9 cellular contexts compared by ENCODE assay signal in the genomic region with DNA sequence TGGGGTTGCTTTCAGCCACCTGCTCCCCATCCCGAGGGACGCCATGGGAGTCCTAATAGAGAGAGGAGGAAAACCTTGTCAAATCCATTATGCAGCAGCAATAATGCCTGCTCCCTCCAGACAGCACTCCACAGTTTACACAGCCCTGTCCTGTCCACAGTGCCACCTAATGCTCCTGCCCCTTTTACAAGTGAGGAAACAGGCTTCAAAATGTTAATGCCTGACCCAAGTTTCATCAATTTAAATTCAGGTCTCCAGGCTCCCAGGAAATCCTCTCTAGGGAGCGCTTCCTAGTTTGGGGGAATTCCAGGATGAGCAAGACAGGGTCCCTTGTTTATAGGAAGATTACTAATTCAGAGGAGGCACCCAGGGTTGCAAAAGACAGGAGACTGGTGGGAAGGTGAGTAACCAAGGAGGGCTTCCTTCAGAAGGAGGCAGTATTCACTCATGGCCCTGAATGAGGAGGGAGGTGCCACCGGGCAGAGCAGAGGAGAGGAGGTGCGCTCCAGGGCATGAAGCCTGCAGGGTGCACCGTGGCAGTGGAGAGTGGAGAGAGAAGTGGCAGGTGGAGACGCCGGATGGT. TPM values are rescaled to one million over a fixed set of nuclear protein-coding genes. Genes with fewer than 3 reads are reported as not detected.
DNase-seq lines count a peak whose midpoint lies in the region; ATAC-seq, FAIRE-seq and TF ChIP-seq lines count a peak whose summit lies in the region.
"Had no signal": no experiment of that assay in that cellular context is flagged by ENCODE, and none has a peak within 500 bp of the region (broad histone marks: within the 10 kb centered on the region; RNA-seq: fewer than 3 reads in every experiment).

No MANE protein-coding gene starts in this region.

- H3K4me3 ChIP-seq in A549 (peak overlapping the region; percentile 70; the same call in 2 of the 3 replicates), SK-N-SH (ENCODE audit: low read depth in 2 of 2, low read length in 1 of 2) (peak overlapping the region; percentile 80 to 92), iPS-18c (ENCODE audit: insufficient read depth, low read depth, low read length) (peak overlapping the region; percentile 87; the same call in 1 of the 2 replicates), testis (no peak overlapping the region), WERI-Rb-1 (ENCODE audit: low read depth, low read length) (no peak overlapping the region; the same call in 1 of the 2 replicates), ascending aorta (no peak overlapping the region)

- ATAC-seq in A549 (peak; percentile 38 to 61; a peak in 5 of 6 replicates), GM19324 (IDR thresholded peaks at IDR 0.05; ENCODE audit: low FRiP score, unreplicated experiment) (no peak)
- ATAC-seq: gastrocnemius medialis had no signal

- CTCF ChIA-PET in A549 (lab: Yijun Ruan, JAX): interaction anchor here (0.6 to 3.1 kb wide), 5 partner anchors 11 to 227 kb away, joined by 3 to 11 read pairs (median 5); no protein-coding TSS in a partner anchor
- CTCF ChIA-PET in SK-N-SH (lab: Yijun Ruan, JAX): interaction anchor here (1.9 to 5.8 kb wide), 2 partner anchors 10 to 26 kb away, joined by 6 to 21 read pairs; no protein-coding TSS in a partner anchor

- POLR2A ChIA-PET in A549 (lab: Yijun Ruan, JAX) (no interaction called here), SK-N-SH (lab: Yijun Ruan, JAX) (no interaction called here)

- no peak overlapping the region for H2AFZ ChIP-seq in SK-N-SH (ENCODE audit: low read depth)

- DNase-seq in A549 (ENCODE audit: low read depth in 1 of 2, low spot score in 1 of 2): peak; percentile 52 to 81
- DNase-seq in GM12892 (ENCODE audit: insufficient read length): no peak
- DNase-seq in SK-N-SH: peak; percentile 34
- no peak for DNase-seq in testis
- DNase-seq in WERI-Rb-1: no peak
- no peak for DNase-seq in ascending aorta (ENCODE audit: low spot score in 2 of 2)
- DNase-seq: gastrocnemius medialis had no signal

- TF ChIP-seq EP300 in A549 (IDR thresholded peaks at IDR 0.05) (no peak), SK-N-SH (IDR thresholded peaks at IDR 0.05; ENCODE audit: borderline replicate concordance in 1 of 2, low read depth in 1 of 2, low read length in 1 of 2) (no peak)

- no peaks in the 10 kb centered on the region for H3K9me2 ChIP-seq in SK-N-SH

- peak in 1 of 2 experiments; percentile 4; a peak in 1 of 5 replicates for TF ChIP-seq RAD21 in A549 (conservative IDR thresholded peaks at IDR 0.05 in 1 of 2, IDR thresholded peaks at IDR 0.05 in 1 of 2)
- TF ChIP-seq RAD21 in SK-N-SH (IDR thresholded peaks at IDR 0.05; ENCODE audit: low read length): no peak

- TF ChIP-seq CTCF in A549 (IDR thresholded peaks at IDR 0.05) (0 out of 3 replicates have a peak, but pooled peaks have one; percentile 6), SK-N-SH (IDR thresholded peaks at IDR 0.05) (no peak), testis (IDR thresholded peaks at IDR 0.05) (no peak), WERI-Rb-1 (IDR thresholded peaks at IDR 0.05; ENCODE audit: low read depth, low read length) (no peak), ascending aorta (IDR thresholded peaks at IDR 0.05) (no peak)

- H4K20me1 ChIP-seq in SK-N-SH (ENCODE audit: insufficient read depth): no peaks in the 10 kb centered on the region

- no peaks in the 10 kb centered on the region for H3F3A ChIP-seq in SK-N-SH (replicated peaks; ENCODE audit: insufficient read depth)

- peaks cover 0 to 39% of the 10 kb centered on the region in 2 experiments for H3K36me3 ChIP-seq in SK-N-SH (replicated peaks in 1 of 2; ENCODE audit: control insufficient read depth in 1 of 2, insufficient read depth in 2 of 2, low read length in 1 of 2)
- no peaks in the 10 kb centered on the region for H3K36me3 ChIP-seq in testis (ENCODE audit: low read depth, missing control alignments)
- H3K36me3 ChIP-seq in WERI-Rb-1: peaks cover 61% of the 10 kb centered on the region
- H3K36me3 ChIP-seq in ascending aorta: peaks cover 23 to 27% of the 10 kb centered on the region in 2 donors

- H3K4me1 ChIP-seq in A549 (peaks cover 20% of the 10 kb centered on the region), SK-N-SH (ENCODE audit: control insufficient read depth in 1 of 2, insufficient read depth in 2 of 2, low read depth in 1 of 2, low read length in 1 of 2) (peaks cover 0 to 28% of the 10 kb centered on the region in 2 experiments; a peak in 3 of 4 replicates), testis (peaks cover 15% of the 10 kb centered on the region), ascending aorta (peaks cover 8 to 11% of the 10 kb centered on the region in 2 donors)

- H3K9me3 ChIP-seq in A549 (no peaks in the 10 kb centered on the region), SK-N-SH (no peaks in the 10 kb centered on the region), iPS-18c (ENCODE audit: control insufficient read depth, insufficient read depth, low read length) (peaks cover 2% of the 10 kb centered on the region), testis (no peaks in the 10 kb centered on the region), WERI-Rb-1 (ENCODE audit: severe bottlenecking) (no peaks in the 10 kb centered on the region), ascending aorta (no peaks in the 10 kb centered on the region)
- H3K9me3 ChIP-seq: gastrocnemius medialis had no signal

- peak overlapping the region in 1 of 2 experiments; percentile 97; a peak in 3 of 6 replicates for H3K27ac ChIP-seq in A549
- no peak overlapping the region; a peak in 1 of 4 replicates for H3K27ac ChIP-seq in SK-N-SH (ENCODE audit: low read depth in 2 of 2, low read length in 1 of 2)
- no peak overlapping the region for H3K27ac ChIP-seq in testis
- no peak overlapping the region for H3K27ac ChIP-seq in WERI-Rb-1
- no peak overlapping the region for H3K27ac ChIP-seq in ascending aorta
- H3K27ac ChIP-seq: gastrocnemius medialis had no signal

- FAIRE-seq in A549 (lab: Jason Lieb, UNC): no peak
- FAIRE-seq in GM12892 (lab: Jason Lieb, UNC): peak; percentile 83

- H3K4me2 ChIP-seq in A549: peak overlapping the region; percentile 90
- peak overlapping the region; percentile 99 for H3K4me2 ChIP-seq in SK-N-SH

- H3K9ac ChIP-seq in SK-N-SH: peak overlapping the region; percentile 6; the same call in 1 of the 2 replicates

- H3K79me2 ChIP-seq in SK-N-SH (ENCODE audit: insufficient read depth): no peaks in the 10 kb centered on the region; the same call in 1 of the 2 replicates

- 34% methylated on average over 8 of the region's 8 CpGs for WGBS in A549 (ENCODE audit: missing lambda C conversion rate)
- 42% methylated on average over 7 of the region's 8 CpGs for WGBS in SK-N-SH (ENCODE audit: low lambda C conversion rate)
- 70 to 71% methylated on average over 5 to 8 of the region's 8 CpGs for WGBS in testis, 2 donors

- no peak for TF ChIP-seq POLR2A in A549 (IDR thresholded peaks at IDR 0.05; ENCODE audit: low read length)
- TF ChIP-seq POLR2A in GM12892 (IDR thresholded peaks at IDR 0.05; ENCODE audit: low read depth, low read length): no peak
- no peak for TF ChIP-seq POLR2A in testis (IDR thresholded peaks at IDR 0.05)

- H3K27me3 ChIP-seq in SK-N-SH (ENCODE audit: insufficient read depth): no peaks in the 10 kb centered on the region
- H3K27me3 ChIP-seq in testis: no peaks in the 10 kb centered on the region
- H3K27me3 ChIP-seq in WERI-Rb-1 (ENCODE audit: insufficient read depth, low read depth, severe bottlenecking): no peaks in the 10 kb centered on the region
- H3K27me3 ChIP-seq in ascending aorta: no peaks in the 10 kb centered on the region

- intact Hi-C loops in testis (cut with DNase I; ENCODE audit: low total_unique reads) (no loop called here), ascending aorta (cut with DNase I) (no loop called here)

RNA-seq across cellular contexts. Expression of gene TMEM132A, which starts 1.5 kb away (rescaled TPM):
- polyA plus RNA-seq in A549 (2011; rRNA removed) (18.1 and 19.5 TPM in 2 replicates), A549 (2017; fragmentation: RNase III; extraction: RNeasy Plus Mini Kit Qiagen cat#74134 plus additional on column Dnase treatment) (87.2 to 91.8 TPM (median 88.0 TPM) in 3 replicates), SK-N-SH (2012; rRNA removed) (62.2 and 66.9 TPM in 2 replicates), testis (ENCODE audit: insufficient read depth, low read depth, low replicate concordance) (17.8 TPM)
- 58.4 and 83.2 TPM in 2 replicates for polyA plus RNA-seq in A549 (2012; cell fraction: cytosol; rRNA removed)
- polyA plus RNA-seq in A549 (2012; cell fraction: nucleus; rRNA removed): 368 and 501 TPM in 2 replicates
- polyA minus RNA-seq in A549 (2011; rRNA and poly(A)+ RNA removed): 20.1 and 20.2 TPM in 2 replicates
- 4.3 TPM for polyA plus RNA-seq in GM12892 (2012; ENCODE audit: missing spikeins)
- polyA plus RNA-seq in SK-N-SH (2012; cell fraction: cytosol; rRNA removed): 30.0 and 50.0 TPM in 2 replicates
- polyA plus RNA-seq in SK-N-SH (2012; cell fraction: nucleus; rRNA removed): 225 and 315 TPM in 2 replicates
- total RNA-seq in testis (10 to 100 TPM; 21.7 to 39.0 TPM), ascending aorta (18.9 TPM)

RNA-seq across cellular contexts. Expression of gene TMEM109, which starts 11.8 kb away (rescaled TPM):
- polyA plus RNA-seq in A549 (2011; rRNA removed) (40.9 and 58.0 TPM in 2 replicates), A549 (2017; fragmentation: RNase III; extraction: RNeasy Plus Mini Kit Qiagen cat#74134 plus additional on column Dnase treatment) (88.4 to 93.4 TPM (median 93.0 TPM) in 3 replicates), SK-N-SH (2012; rRNA removed) (38.0 and 52.7 TPM in 2 replicates), testis (ENCODE audit: insufficient read depth, low read depth, low replicate concordance) (59.1 TPM)
- 66.3 and 75.3 TPM in 2 replicates for polyA plus RNA-seq in A549 (2012; cell fraction: cytosol; rRNA removed)
- polyA plus RNA-seq in A549 (2012; cell fraction: nucleus; rRNA removed): 76.5 and 78.4 TPM in 2 replicates
- polyA minus RNA-seq in A549 (2011; rRNA and poly(A)+ RNA removed): 33.3 and 36.8 TPM in 2 replicates
- 49.8 TPM for polyA plus RNA-seq in GM12892 (2012; ENCODE audit: missing spikeins)
- 33.3 and 44.2 TPM in 2 replicates for polyA plus RNA-seq in SK-N-SH (2012; cell fraction: cytosol; rRNA removed)
- 23.4 and 25.2 TPM in 2 replicates for polyA plus RNA-seq in SK-N-SH (2012; cell fraction: nucleus; rRNA removed)
- total RNA-seq in testis (10 to 100 TPM; 28.1 to 46.7 TPM), ascending aorta (238 TPM)

RNA-seq across cellular contexts. Expression of gene PRPF19, which starts 19.4 kb away (rescaled TPM):
- 41.1 and 51.7 TPM in 2 replicates for polyA plus RNA-seq in A549 (2011; rRNA removed)
- 77.9 and 97.7 TPM in 2 replicates for polyA plus RNA-seq in A549 (2012; cell fraction: cytosol; rRNA removed)
- polyA plus RNA-seq in A549 (2012; cell fraction: nucleus; rRNA removed): 117 and 145 TPM in 2 replicates
- 175 to 184 TPM (median 177 TPM) in 3 replicates for polyA plus RNA-seq in A549 (2017; fragmentation: RNase III; extraction: RNeasy Plus Mini Kit Qiagen cat#74134 plus additional on column Dnase treatment)
- 45.9 and 67.2 TPM in 2 replicates for polyA minus RNA-seq in A549 (2011; rRNA and poly(A)+ RNA removed)
- 103 TPM for polyA plus RNA-seq in GM12892 (2012; ENCODE audit: missing spikeins)
- polyA plus RNA-seq in SK-N-SH (2012; rRNA removed): 44.0 and 58.9 TPM in 2 replicates
- polyA plus RNA-seq in SK-N-SH (2012; cell fraction: cytosol; rRNA removed): 36.1 and 49.0 TPM in 2 replicates
- polyA plus RNA-seq in SK-N-SH (2012; cell fraction: nucleus; rRNA removed): 55.2 and 72.4 TPM in 2 replicates
- total RNA-seq in testis: 100 to 1,000 TPM in 1 of 2 donors, 10 to 100 TPM in 1; 79.8 to 109 TPM
- 71.6 TPM for polyA plus RNA-seq in testis (ENCODE audit: insufficient read depth, low read depth, low replicate concordance)
- total RNA-seq in ascending aorta: 61.6 TPM

RNA-seq across cellular contexts. Expression of gene SLC15A3, which starts 26.2 kb away (rescaled TPM):
- polyA plus RNA-seq in A549 (2011; rRNA removed): not detected in 2 replicates
- polyA plus RNA-seq in A549 (2012; cell fraction: cytosol; rRNA removed): not detected in 2 replicates
- not detected in 2 replicates for polyA plus RNA-seq in A549 (2012; cell fraction: nucleus; rRNA removed)
- polyA plus RNA-seq in A549 (2017; fragmentation: RNase III; extraction: RNeasy Plus Mini Kit Qiagen cat#74134 plus additional on column Dnase treatment): not detected in 3 replicates
- not detected in 2 replicates for polyA minus RNA-seq in A549 (2011; rRNA and poly(A)+ RNA removed)
- polyA plus RNA-seq in GM12892 (2012; ENCODE audit: missing spikeins): 62.6 TPM
- polyA plus RNA-seq in SK-N-SH (2012; rRNA removed): 0.13 TPM in 1 of 2 replicates, not detected in the other
- 0.03 TPM in 1 of 2 replicates, not detected in the other for polyA plus RNA-seq in SK-N-SH (2012; cell fraction: cytosol; rRNA removed)
- 0.17 and 0.39 TPM in 2 replicates for polyA plus RNA-seq in SK-N-SH (2012; cell fraction: nucleus; rRNA removed)
- total RNA-seq in testis: 1 to 10 TPM; 8.0 to 9.3 TPM
- polyA plus RNA-seq in testis (ENCODE audit: insufficient read depth, low read depth, low replicate concordance): 24.4 TPM
- total RNA-seq in ascending aorta: 27.1 TPM

RNA-seq across cellular contexts. Expression of gene CD6, which starts 45.7 kb away (rescaled TPM):
- polyA plus RNA-seq in A549 (2011; rRNA removed): 0.06 TPM in 1 of 2 replicates, not detected in the other
- 0.05 and 0.07 TPM in 2 replicates for polyA plus RNA-seq in A549 (2012; cell fraction: cytosol; rRNA removed)
- 0.13 and 0.61 TPM in 2 replicates for polyA plus RNA-seq in A549 (2012; cell fraction: nucleus; rRNA removed)
- 0.06 to 0.07 TPM in 2 of 3 replicates, not detected in the other for polyA plus RNA-seq in A549 (2017; fragmentation: RNase III; extraction: RNeasy Plus Mini Kit Qiagen cat#74134 plus additional on column Dnase treatment)
- not detected in 2 replicates for polyA minus RNA-seq in A549 (2011; rRNA and poly(A)+ RNA removed)
- 2.9 TPM for polyA plus RNA-seq in GM12892 (2012; ENCODE audit: missing spikeins)
- not detected in 2 replicates for polyA plus RNA-seq in SK-N-SH (2012; rRNA removed)
- polyA plus RNA-seq in SK-N-SH (2012; cell fraction: cytosol; rRNA removed): not detected in 2 replicates
- not detected in 2 replicates for polyA plus RNA-seq in SK-N-SH (2012; cell fraction: nucleus; rRNA removed)
- 1 to 10 TPM in 1 of 2 donors, under 1 TPM in 1; 0.87 to 1.6 TPM for total RNA-seq in testis
- polyA plus RNA-seq in testis (ENCODE audit: insufficient read depth, low read depth, low replicate concordance): 3.1 TPM
- total RNA-seq in ascending aorta: not detected

Comparison
In these comparisons a context has a peak if more than half of its experiments do, and no peak if none do; other contexts are left out.
1. DNase-seq: peak in A549 (2 of 2) and SK-N-SH (single experiment); none in GM12892 (single experiment), testis (single experiment), WERI-Rb-1 (single experiment) and ascending aorta (0 of 2).
2. H3K4me3 ChIP-seq: peak in A549 (single experiment), SK-N-SH (2 of 2) and iPS-18c (single experiment); none in testis (0 of 2), WERI-Rb-1 (single experiment) and ascending aorta (0 of 2).
3. Of the 12 proteins assayed by ChIP-seq in both A549 and SK-N-SH: peak only in A549: CTCF; only in SK-N-SH: none; in both: none; in neither: 9; mixed calls (peak in some experiments, not most) for 2.